Comparison of ENCODE assay signal across 11 cellular contexts in the genomic region with DNA sequence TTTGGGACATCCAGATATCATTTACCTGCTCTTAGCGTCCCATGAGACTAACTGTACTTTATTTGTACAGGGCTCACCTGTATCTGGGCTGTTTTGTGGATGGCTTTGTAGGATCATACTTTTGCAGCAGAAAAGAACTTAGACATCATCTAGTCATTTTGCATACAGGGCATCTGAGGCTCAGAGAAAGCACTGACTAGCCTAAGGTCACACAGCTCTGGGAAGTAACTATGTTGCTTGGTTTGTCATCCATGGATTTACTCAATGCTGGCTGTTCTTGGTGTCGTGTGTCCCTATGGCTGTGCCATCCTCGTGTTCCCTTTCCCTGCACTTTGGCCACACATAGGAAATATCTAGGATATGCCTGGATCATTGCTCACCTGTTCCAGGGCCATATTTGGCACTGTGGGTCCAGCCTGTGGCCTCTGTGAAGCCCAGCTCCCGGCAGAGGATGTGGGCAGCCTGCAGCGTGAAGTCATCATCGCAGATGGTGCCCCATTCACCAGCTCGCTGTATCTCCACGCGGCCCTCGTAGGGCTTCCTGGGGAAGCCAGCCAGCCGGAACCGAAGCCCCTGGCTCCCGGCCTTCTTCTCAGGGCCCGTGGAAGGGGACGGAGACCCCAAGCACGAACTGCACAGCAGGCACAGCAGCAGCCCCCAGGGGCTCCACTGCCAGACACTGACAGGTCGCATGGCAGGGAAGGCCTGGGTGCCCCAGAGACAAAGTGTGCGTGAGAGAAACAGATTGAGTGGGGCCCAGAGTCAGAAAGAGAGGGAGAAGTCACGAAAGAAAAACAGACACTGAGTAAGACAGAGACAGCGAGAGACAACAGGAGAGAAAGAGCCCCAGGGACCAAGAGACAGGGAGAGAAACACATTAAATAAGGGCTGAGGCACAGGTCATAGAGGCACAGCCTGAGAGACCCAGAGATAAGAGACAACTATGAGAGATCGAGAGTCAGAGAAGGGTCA. TPM values are rescaled to one million over a fixed set of nuclear protein-coding genes. Genes with fewer than 3 reads are reported as not detected.
DNase-seq lines count a peak whose midpoint lies in the region; ATAC-seq and TF ChIP-seq lines count a peak whose summit lies in the region.
"Had no signal": no experiment of that assay in that cellular context is flagged by ENCODE, and none has a peak within 500 bp of the region (broad histone marks: within the 10 kb centered on the region; RNA-seq: fewer than 3 reads in every experiment).

No MANE protein-coding gene starts in this region.

- no peaks in the 10 kb centered on the region for H3K9me3 Mint-ChIP-seq in activated T-cell treated with anti-CD3 and anti-CD28 coated beads, Interleukin-2, amount 50 U/mL, for 72 hours
- H3K9me3 Mint-ChIP-seq in endodermal cell, result no peaks in the 10 kb centered on the region

- peak overlapping the region; percentile 1 for H3K27ac Mint-ChIP-seq in activated T-cell treated with anti-CD3 and anti-CD28 coated beads, Interleukin-2, amount 50 U/mL, for 72 hours
- H3K27ac Mint-ChIP-seq in endodermal cell, result no peak overlapping the region

- H3K36me3 Mint-ChIP-seq in activated T-cell treated with anti-CD3 and anti-CD28 coated beads, Interleukin-2, amount 50 U/mL, for 72 hours (ENCODE audit: insufficient read depth in 2 of 2), result peaks cover 4 to 7% of the 10 kb centered on the region in 2 donors
- H3K36me3 Mint-ChIP-seq in endodermal cell (ENCODE audit: low read depth), result peaks cover 6% of the 10 kb centered on the region

- peak overlapping the region; percentile 0 to 8 for H3K4me3 Mint-ChIP-seq in activated T-cell treated with anti-CD3 and anti-CD28 coated beads, Interleukin-2, amount 50 U/mL, for 72 hours
- no peak overlapping the region for H3K4me3 Mint-ChIP-seq in endodermal cell

- H3K27me3 ChIP-seq in endodermal cell (ENCODE audit: control insufficient read depth, insufficient read depth, low read length, poor library complexity, severe bottlenecking) (peaks cover 91% of the 10 kb centered on the region), smooth muscle cell (ENCODE audit: low read depth) (no peaks in the 10 kb centered on the region)

- peaks cover 10% of the 10 kb centered on the region for H3F3A ChIP-seq in smooth muscle cell (ENCODE audit: low read depth)

- peak overlapping the region; percentile 98 for H3K4me2 ChIP-seq in smooth muscle cell

- no peak overlapping the region for H3K9ac ChIP-seq in endodermal cell (ENCODE audit: extremely low read depth, low read length, poor library complexity, severe bottlenecking)
- peak overlapping the region; percentile 91 for H3K9ac ChIP-seq in smooth muscle cell (ENCODE audit: low read depth)

- H3K9me3 ChIP-seq in endodermal cell (ENCODE audit: control insufficient read depth, low read length) (no peaks in the 10 kb centered on the region), smooth muscle cell (replicated peaks; ENCODE audit: low read depth) (no peaks in the 10 kb centered on the region)

- H3K4me1 ChIP-seq in endodermal cell (ENCODE audit: control insufficient read depth, insufficient read depth, low read length) (no peaks in the 10 kb centered on the region), smooth muscle cell (ENCODE audit: low read depth) (peaks cover 29% of the 10 kb centered on the region)

- no peak for ATAC-seq in activated T-cell treated with anti-CD3 and anti-CD28 coated beads, Interleukin-2, amount 50 U/mL, for 72 hours (replicated peaks in 1 of 2)
- ATAC-seq in HG03342 (IDR thresholded peaks at IDR 0.05; ENCODE audit: unreplicated experiment) (peak; percentile 25), GM21367 (IDR thresholded peaks at IDR 0.05; ENCODE audit: unreplicated experiment) (no peak)

- no peak for DNase-seq in activated T-cell treated with anti-CD3 and anti-CD28 coated beads, Interleukin-2, amount 50 U/mL, for 72 hours
- DNase-seq in activated T-cell treated with anti-CD3 and anti-CD28 coated beads for 4 hours (no peak), endodermal cell (peak; percentile 30), smooth muscle cell (lab: John Stamatoyannopoulos, UW; ENCODE audit: unreplicated experiment) (no peak), globus pallidus (ENCODE audit: low spot score) (no peak), NCI-H1694 (lab: John Stamatoyannopoulos, UW) (no peak)
- DNase-seq: kidney glomerular epithelial cell, NCI-H524 treated with DMSO at 0.1 percent for 48 hours had no signal

- H2AFZ ChIP-seq in smooth muscle cell (ENCODE audit: low read depth), result no peak overlapping the region

- TF ChIP-seq CTCF in endodermal cell (conservative IDR thresholded peaks at IDR 0.05), result no peak
- TF ChIP-seq CTCF in smooth muscle cell (IDR thresholded peaks at IDR 0.05; ENCODE audit: borderline replicate concordance, insufficient read depth, poor library complexity, severe bottlenecking), result no peak

- H4K20me1 ChIP-seq in smooth muscle cell (ENCODE audit: low read depth), result peaks cover 46% of the 10 kb centered on the region

- no peaks in the 10 kb centered on the region for H3K36me3 ChIP-seq in endodermal cell (ENCODE audit: control insufficient read depth, insufficient read depth, low read length)
- H3K36me3 ChIP-seq in smooth muscle cell (ENCODE audit: low read depth), result no peaks in the 10 kb centered on the region

- 91 to 92% methylated on average over 16 to 21 of the region's 21 CpGs for WGBS in endodermal cell (ENCODE audit: insufficient coverage in 1 of 2, insufficient read length in 1 of 2), 2 experiments
- 66% methylated on average over 21 of the region's 21 CpGs for WGBS in smooth muscle cell (ENCODE audit: low lambda C conversion rate)

- peaks cover 55% of the 10 kb centered on the region for H3K79me2 ChIP-seq in smooth muscle cell (ENCODE audit: low read depth)

- peaks cover 33% of the 10 kb centered on the region for H3K4me1 Mint-ChIP-seq in activated T-cell treated with anti-CD3 and anti-CD28 coated beads, Interleukin-2, amount 50 U/mL, for 72 hours (ENCODE audit: low read depth)
- H3K4me1 Mint-ChIP-seq in endodermal cell, result peaks cover 13% of the 10 kb centered on the region

- H3K27ac ChIP-seq in endodermal cell (ENCODE audit: low read depth, low read length) (no peak overlapping the region), smooth muscle cell (ENCODE audit: low read depth) (peak overlapping the region; percentile 81)
- H3K27ac ChIP-seq: WERI-Rb-1 had no signal

- peaks cover 40% of the 10 kb centered on the region for H3K27me3 Mint-ChIP-seq in activated T-cell treated with anti-CD3 and anti-CD28 coated beads, Interleukin-2, amount 50 U/mL, for 72 hours (ENCODE audit: low read depth)
- H3K27me3 Mint-ChIP-seq in endodermal cell (ENCODE audit: insufficient read depth), result peaks cover 86% of the 10 kb centered on the region

- H3K4me3 ChIP-seq in endodermal cell (ENCODE audit: low read length) (no peak overlapping the region), smooth muscle cell (peak overlapping the region; percentile 80)

RNA-seq across cellular contexts. Expression of a gene that starts 1.5 kb away (rescaled TPM):
- total RNA-seq in activated T-cell treated with anti-CD3 and anti-CD28 coated beads, Interleukin-2, amount 50 U/mL, for 72 hours, result 1 to 10 TPM; 3.1 to 3.6 TPM
- total RNA-seq in endodermal cell (1 to 10 TPM; 5.4 to 7.6 TPM), smooth muscle cell (123 and 139 TPM in 2 replicates)
- polyA plus RNA-seq in endodermal cell (2013, experiment 1 of 2), result 34.7 TPM
- polyA plus RNA-seq in endodermal cell (2013, experiment 2 of 2), result 26.7 TPM
- polyA plus RNA-seq in smooth muscle cell, result 109 and 190 TPM in 2 replicates

RNA-seq across cellular contexts. Expression of a gene that starts 2.3 kb away (rescaled TPM):
- total RNA-seq in activated T-cell treated with anti-CD3 and anti-CD28 coated beads, Interleukin-2, amount 50 U/mL, for 72 hours, result 10 to 100 TPM; 20.6 to 25.6 TPM
- total RNA-seq in endodermal cell (10 to 100 TPM; 12.9 to 15.1 TPM), smooth muscle cell (11.7 and 17.8 TPM in 2 replicates)
- polyA plus RNA-seq in endodermal cell (2013, experiment 1 of 2), result 9.7 TPM
- 8.9 TPM for polyA plus RNA-seq in endodermal cell (2013, experiment 2 of 2)
- 32.9 and 41.3 TPM in 2 replicates for polyA plus RNA-seq in smooth muscle cell

RNA-seq across cellular contexts. Expression of a gene that starts 22.5 kb away (rescaled TPM):
- 10 to 100 TPM; 74.3 to 84.9 TPM for total RNA-seq in activated T-cell treated with anti-CD3 and anti-CD28 coated beads, Interleukin-2, amount 50 U/mL, for 72 hours
- total RNA-seq in endodermal cell (10 to 100 TPM; 32.8 to 38.9 TPM), smooth muscle cell (19.1 and 19.2 TPM in 2 replicates)
- 27.5 TPM for polyA plus RNA-seq in endodermal cell (2013, experiment 1 of 2)
- 26.4 TPM for polyA plus RNA-seq in endodermal cell (2013, experiment 2 of 2)
- polyA plus RNA-seq in smooth muscle cell, result 30.4 and 35.2 TPM in 2 replicates

RNA-seq across cellular contexts. Expression of a gene that starts 22.7 kb away (rescaled TPM):
- 100 to 1,000 TPM; 128 to 136 TPM for total RNA-seq in activated T-cell treated with anti-CD3 and anti-CD28 coated beads, Interleukin-2, amount 50 U/mL, for 72 hours
- total RNA-seq in endodermal cell (10 to 100 TPM; 76.3 to 88.9 TPM), smooth muscle cell (83.4 and 104 TPM in 2 replicates)
- polyA plus RNA-seq in endodermal cell (2013, experiment 1 of 2), result 120 TPM
- 105 TPM for polyA plus RNA-seq in endodermal cell (2013, experiment 2 of 2)
- polyA plus RNA-seq in smooth muscle cell, result 138 and 170 TPM in 2 replicates

RNA-seq across cellular contexts. Expression of a gene that starts 26.2 kb away (rescaled TPM):
- 1 to 10 TPM; 1.5 to 1.9 TPM for total RNA-seq in activated T-cell treated with anti-CD3 and anti-CD28 coated beads, Interleukin-2, amount 50 U/mL, for 72 hours
- total RNA-seq in endodermal cell (1 to 10 TPM in 1 of 2 donors, under 1 TPM in 1; 0.93 to 1.1 TPM), smooth muscle cell (0.09 and 0.27 TPM in 2 replicates)
- 0.64 TPM for polyA plus RNA-seq in endodermal cell (2013, experiment 1 of 2)
- polyA plus RNA-seq in endodermal cell (2013, experiment 2 of 2), result 0.41 TPM
- 0.57 TPM in 1 of 2 replicates, not detected in the other for polyA plus RNA-seq in smooth muscle cell

Comparison
In these comparisons a context has a peak if more than half of its experiments do, and no peak if none do; other contexts are left out.
1. RNA of a gene that starts 1.5 kb away (total RNA-seq): 123 to 139 TPM in smooth muscle cell; 5.4 to 7.6 TPM in endodermal cell and 3.1 to 3.6 TPM in activated T-cell treated with anti-CD3 and anti-CD28 coated beads, Interleukin-2, amount 50 U/mL, for 72 hours; every median in the first group is over 10 times any median in the second.